In genomic region chr2:120912101-120912985, GRCh38 we compare ENCODE assay signal across 13 cellular contexts.
DNase-seq lines count a peak whose midpoint lies in the region; ATAC-seq, FAIRE-seq and TF ChIP-seq lines count a peak whose summit lies in the region.
"Had no signal": no experiment of that assay in that cellular context is flagged by ENCODE, and none has a peak within 500 bp of the region (broad histone marks: within the 10 kb centered on the region; RNA-seq: fewer than 3 reads in every experiment).

No MANE protein-coding gene starts in this region.

- H3K27me3 ChIP-seq in Peyer's patch, result no peaks in the 10 kb centered on the region
- H3K27me3 ChIP-seq: neutrophil had no signal

- peak; percentile 20 to 25; a peak in 1 of 5 replicates for TF ChIP-seq RAD21 in A549 (conservative IDR thresholded peaks at IDR 0.05 in 1 of 2, IDR thresholded peaks at IDR 0.05 in 1 of 2)

- ATAC-seq in A549 (peak; percentile 56 to 70), GM19467 (IDR thresholded peaks at IDR 0.05; ENCODE audit: unreplicated experiment) (no peak)

- no peaks in the 10 kb centered on the region for H3K9me3 ChIP-seq in A549
- no peaks in the 10 kb centered on the region for H3K9me3 ChIP-seq in Peyer's patch
- H3K9me3 ChIP-seq: neutrophil had no signal

- peaks cover 47% of the 10 kb centered on the region for H3K4me1 Mint-ChIP-seq in neural crest cell

- no peaks in the 10 kb centered on the region for H3K36me3 ChIP-seq in Peyer's patch
- H3K36me3 ChIP-seq: neutrophil had no signal

- CTCF ChIA-PET in A549 (lab: Yijun Ruan, JAX), result interaction anchor here (0.6 to 2.6 kb wide), 13 partner anchors 11 to 167 kb away, joined by 3 to 9 read pairs (median 4); no protein-coding TSS in a partner anchor

- peak overlapping the region; percentile 87 for H3K4me2 ChIP-seq in A549

- WGBS in A549 (ENCODE audit: missing lambda C conversion rate), result 2% methylated on average over 29 of the region's 29 CpGs

- H3K27me3 Mint-ChIP-seq in neural crest cell (ENCODE audit: low read depth), result no peaks in the 10 kb centered on the region

- H3K4me3 Mint-ChIP-seq in neural crest cell, result no peak overlapping the region

- TF ChIP-seq EP300 in A549 (IDR thresholded peaks at IDR 0.05), result 0 out of 5 replicates have a peak, but pooled peaks of 1 of the 2 experiments have one; percentile 59

- H3K9me3 Mint-ChIP-seq in neural crest cell, result no peaks in the 10 kb centered on the region

- H3K4me1 ChIP-seq in A549 (peaks cover 95% of the 10 kb centered on the region), Peyer's patch (peaks cover 0 to 15% (median 0%) of the 10 kb centered on the region in 4 donors)

- peak overlapping the region; percentile 95 to 98 for H3K27ac ChIP-seq in A549
- H3K27ac ChIP-seq in Peyer's patch, result peak overlapping the region in 1 of 4 donors; percentile 35
- H3K27ac ChIP-seq: neutrophil had no signal

- H3K4me3 ChIP-seq in A549 (peak overlapping the region; percentile 47), Peyer's patch (no peak overlapping the region), fibroblast of the aortic adventitia (ENCODE audit: low read depth, low read length) (peak overlapping the region; percentile 37)

- POLR2A ChIA-PET in A549 (lab: Yijun Ruan, JAX), result interaction anchor here (0.6 to 5.6 kb wide), 9 partner anchors 10 to 216 kb away, joined by 3 to 92 read pairs (median 4); no protein-coding TSS in a partner anchor

- peak; percentile 92 for FAIRE-seq in A549 (lab: Jason Lieb, UNC)

- TF ChIP-seq POLR2A in A549 (IDR thresholded peaks at IDR 0.05; ENCODE audit: low read length) (peak; percentile 2; the same call in 1 of the 2 replicates), Peyer's patch (IDR thresholded peaks at IDR 0.05) (no peak)

- no peaks in the 10 kb centered on the region for H3K36me3 Mint-ChIP-seq in neural crest cell (ENCODE audit: low read depth)

- peak; percentile 80 to 96 for DNase-seq in A549 (ENCODE audit: low read depth in 1 of 2, low spot score in 1 of 2)
- DNase-seq in Peyer's patch, result peak in 2 of 3 donors; percentile 59 to 74
- peak; percentile 95 for DNase-seq in fibroblast of the aortic adventitia (ENCODE audit: low read depth)
- DNase-seq in neural crest cell (ENCODE audit: low read depth, low spot score), result no peak
- DNase-seq in SW 1271 (lab: John Stamatoyannopoulos, UW), result no peak
- no peak for DNase-seq in HuH-7.5 (ENCODE audit: low spot score)
- DNase-seq in ACHN, result no peak
- DNase-seq: activated gamma-delta T cell; NCI-H446; stimulated activated CD8-positive, alpha-beta memory T cell treated with anti-CD3 and anti-CD28 coated beads, Interleukin-4, amount 100 ng/mL, for 48 hours; T1000 had no signal

- no peak for TF ChIP-seq CTCF in A549 (IDR thresholded peaks at IDR 0.05)
- TF ChIP-seq CTCF in Peyer's patch (IDR thresholded peaks at IDR 0.05), result no peak
- TF ChIP-seq CTCF in fibroblast of the aortic adventitia (IDR thresholded peaks at IDR 0.05; ENCODE audit: insufficient read depth, low read length), result no peak
- no peak for TF ChIP-seq CTCF in neural crest cell (conservative IDR thresholded peaks at IDR 0.05)

- in situ Hi-C loops in ACHN (cut with HindIII; ENCODE audit: low pct_ligation_motif_present, low pct_unique_long_range_greater_than_20kb, low sequenced_read_pairs), result no loop called here

- H3K27ac Mint-ChIP-seq in neural crest cell (ENCODE audit: unreplicated experiment), result peak overlapping the region; percentile 57

TF ChIP-seq in A549, 52 proteins besides CTCF, POLR2A, EP300 and RAD21 (continues in another document):
- TF ChIP-seq HOXB5 (CRISPR knock-in tag; IDR thresholded peaks at IDR 0.05) (peak; percentile 74), E2F6 (IDR thresholded peaks at IDR 0.05; ENCODE audit: borderline replicate concordance, low read depth) (peak; percentile 73; the same call in 1 of the 2 replicates), MYC (IDR thresholded peaks at IDR 0.05; ENCODE audit: borderline replicate concordance, low read length) (0 out of 2 replicates have a peak, but pooled peaks have one; percentile 20), RARB (CRISPR knock-in tag; IDR thresholded peaks at IDR 0.05) (no peak), JUN (IDR thresholded peaks at IDR 0.05) (peak; percentile 2 to 79; a peak in 2 of 5 replicates), ZFP36 (IDR thresholded peaks at IDR 0.05; ENCODE audit: borderline replicate concordance, partially characterized antibody) (no peak), CBX2 (IDR thresholded peaks at IDR 0.05; ENCODE audit: borderline replicate concordance, low read depth) (no peak), CHD4 (IDR thresholded peaks at IDR 0.05; ENCODE audit: borderline replicate concordance) (no peak), BCL3 (IDR thresholded peaks at IDR 0.05) (0 out of 3 replicates have a peak, but pooled peaks have one; percentile 37), HDAC2 (IDR thresholded peaks at IDR 0.05) (no peak), KDM5A (IDR thresholded peaks at IDR 0.05) (no peak), ZSCAN20 (CRISPR knock-in tag; IDR thresholded peaks at IDR 0.05) (no peak), PBX3 (IDR thresholded peaks at IDR 0.05) (no peak), FOXS1 (CRISPR knock-in tag; IDR thresholded peaks at IDR 0.05) (no peak), BHLHE40 (IDR thresholded peaks at IDR 0.05; ENCODE audit: low read depth, low read length) (no peak), RFX5 (IDR thresholded peaks at IDR 0.05) (no peak), HOXA7 (CRISPR knock-in tag; IDR thresholded peaks at IDR 0.05) (peak; percentile 31; the same call in 1 of the 2 replicates), CBX8 (IDR thresholded peaks at IDR 0.05) (no peak), HEYL (CRISPR knock-in tag; IDR thresholded peaks at IDR 0.05) (peak; percentile 45; the same call in 1 of the 2 replicates), GATA3 (IDR thresholded peaks at IDR 0.05; ENCODE audit: borderline replicate concordance) (peak; percentile 75; the same call in 1 of the 2 replicates), REST (IDR thresholded peaks at IDR 0.05) (no peak), USF2 (IDR thresholded peaks at IDR 0.05) (no peak), HOXB13 (CRISPR knock-in tag; IDR thresholded peaks at IDR 0.05; ENCODE audit: low read depth) (no peak), SREBF2 (IDR thresholded peaks at IDR 0.05) (no peak), TFCP2L1 (CRISPR knock-in tag; IDR thresholded peaks at IDR 0.05) (peak; percentile 11; the same call in 1 of the 2 replicates)

Comparison
In these comparisons a context has a peak if more than half of its experiments do, and no peak if none do; other contexts are left out.
1. DNase-seq: peak in A549 (2 of 2), Peyer's patch (2 of 3) and fibroblast of the aortic adventitia (single experiment); none in neural crest cell (single experiment), SW 1271 (0 of 2), HuH-7.5 (single experiment) and ACHN (single experiment).
2. H3K4me3 ChIP-seq: peak in A549 (single experiment) and fibroblast of the aortic adventitia (single experiment); none in Peyer's patch (0 of 4).